Comparison of ENCODE assay signal across 1 cellular context in genomic region chr4:128513664-128514484, GRCh38.
TF ChIP-seq lines count a peak whose summit lies in the region.

No MANE protein-coding gene starts in this region.

TF ChIP-seq in GM12878, 131 proteins besides CTCF, POLR2A, EP300 and RAD21 (continued from another document):
- TF ChIP-seq ZNF592 (IDR thresholded peaks at IDR 0.05): no peak
- TF ChIP-seq MXI1 (IDR thresholded peaks at IDR 0.05; ENCODE audit: low read depth, low read length): no peak
TF ChIP-seq in GM12878: peak in this region for 0.
